9 cellular contexts compared by ENCODE assay signal in genomic region chr4:26719954-26720552, GRCh38.
A peak's percentile ranks its signal among the peaks of the same experiment; 100 is the strongest.
DNase-seq lines count a peak whose midpoint lies in the region; ATAC-seq and TF ChIP-seq lines count a peak whose summit lies in the region.
"Had no signal": no experiment of that assay in that cellular context is flagged by ENCODE, and none has a peak within 500 bp of the region (broad histone marks: within the 10 kb centered on the region; RNA-seq: fewer than 3 reads in every experiment).

No MANE protein-coding gene starts in this region.

- no peaks in the 10 kb centered on the region for H3K9me3 ChIP-seq in heart right ventricle

- H3K4me3 ChIP-seq in heart right ventricle (no peak overlapping the region), fibroblast of the aortic adventitia (ENCODE audit: low read depth, low read length) (no peak overlapping the region)

- peaks cover 0 to under 1% (median 0%) of the 10 kb centered on the region in 9 donors for H3K4me1 ChIP-seq in heart right ventricle

- intact Hi-C loops in heart right ventricle (cut with DNase I) (loop anchor here in 9 of 10 donors (2.0 to 10.0 kb wide), 8 partner anchors 253 to 285 kb away; no protein-coding TSS in a partner anchor), Right ventricle myocardium inferior (cut with DNase I) (loop anchor here (10.0 kb wide), 1 partner anchor 265 kb away; no protein-coding TSS in a partner anchor)

- no peak overlapping the region for H3K27ac Mint-ChIP-seq in type B pancreatic cell
- H3K27ac Mint-ChIP-seq: activated naive CD8-positive, alpha-beta T cell had no signal

- no peak overlapping the region for H3K27ac ChIP-seq in heart right ventricle

- H3K27me3 Mint-ChIP-seq in type B pancreatic cell, result no peaks in the 10 kb centered on the region
- H3K27me3 Mint-ChIP-seq: activated naive CD8-positive, alpha-beta T cell had no signal

- DNase-seq in heart right ventricle (no peak), Right ventricle myocardium inferior (ENCODE audit: missing footprints) (no peak), OCI-M2 (lab: John Stamatoyannopoulos, UW; ENCODE audit: unreplicated experiment) (peak; percentile 3), fibroblast of the aortic adventitia (ENCODE audit: low read depth) (peak; percentile 70), type B pancreatic cell (ENCODE audit: extremely low spot score, unreplicated experiment) (no peak), putamen (ENCODE audit: low spot score) (no peak), omental fat pad (ENCODE audit: low spot score) (no peak)

- TF ChIP-seq CTCF in heart right ventricle (IDR thresholded peaks at IDR 0.05) (peak; percentile 34 to 71 (median 66)), fibroblast of the aortic adventitia (IDR thresholded peaks at IDR 0.05; ENCODE audit: insufficient read depth, low read length) (peak; percentile 81), type B pancreatic cell (conservative IDR thresholded peaks at IDR 0.05) (peak; percentile 74), omental fat pad (IDR thresholded peaks at IDR 0.05) (no peak)

- H3K27me3 ChIP-seq in heart right ventricle, result no peaks in the 10 kb centered on the region

- peaks cover 6% of the 10 kb centered on the region for H3K36me3 Mint-ChIP-seq in type B pancreatic cell

- no peak overlapping the region for H3K4me3 Mint-ChIP-seq in type B pancreatic cell
- H3K4me3 Mint-ChIP-seq: activated naive CD8-positive, alpha-beta T cell had no signal

- 60 to 70% methylated on average over 1 of the region's 1 CpG for WGBS in heart right ventricle, 2 donors

- peaks cover 0 to 4% (median 0%) of the 10 kb centered on the region in 9 donors for H3K36me3 ChIP-seq in heart right ventricle

- no peak for ATAC-seq in heart right ventricle
- ATAC-seq in Right ventricle myocardium inferior, result no peak
- no peak for ATAC-seq in omental fat pad (ENCODE audit: low FRiP score)
- ATAC-seq in HG03045 (IDR thresholded peaks at IDR 0.05; ENCODE audit: unreplicated experiment), result no peak

- H3K9me3 Mint-ChIP-seq in type B pancreatic cell, result no peaks in the 10 kb centered on the region

- H3K4me1 Mint-ChIP-seq in type B pancreatic cell (ENCODE audit: unreplicated experiment), result no peaks in the 10 kb centered on the region

Comparison
In these comparisons a context has a peak if more than half of its experiments do, and no peak if none do; other contexts are left out.
1. DNase-seq: peak in OCI-M2 (single experiment) and fibroblast of the aortic adventitia (single experiment); none in heart right ventricle (0 of 2), Right ventricle myocardium inferior (single experiment), type B pancreatic cell (single experiment), putamen (single experiment) and omental fat pad (single experiment).
2. CTCF ChIP-seq: peak in heart right ventricle (9 of 9), fibroblast of the aortic adventitia (single experiment) and type B pancreatic cell (single experiment); none in omental fat pad (0 of 3).